In the genomic region with DNA sequence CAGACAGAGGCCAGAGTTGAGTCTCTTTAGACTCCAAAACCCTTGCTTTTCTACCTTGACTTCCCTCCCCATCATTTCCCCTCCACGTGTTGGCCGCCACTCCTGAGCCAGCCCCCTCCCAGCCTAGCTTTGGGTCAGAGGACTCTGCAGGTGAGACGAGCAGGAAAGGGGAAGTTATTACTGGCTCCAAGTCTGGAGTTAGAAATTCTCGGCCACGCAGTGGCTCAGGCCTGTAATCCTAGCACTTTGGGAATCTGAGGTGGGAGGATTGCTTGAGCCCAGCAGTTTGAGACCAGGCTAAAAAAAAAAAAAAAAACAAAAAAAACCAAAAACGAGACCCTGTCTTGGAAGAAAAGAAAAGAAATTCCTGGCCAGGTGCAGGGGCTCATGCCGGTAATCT, we compare ENCODE assay signal across 10 cellular contexts. TPM values are rescaled to one million over a fixed set of nuclear protein-coding genes. Genes with fewer than 3 reads are reported as not detected.
"Had no signal": no experiment of that assay in that cellular context is flagged by ENCODE, and none has a peak within 500 bp of the region (broad histone marks: within the 10 kb centered on the region; RNA-seq: fewer than 3 reads in every experiment).

No MANE protein-coding gene starts in this region.

- H2AFZ ChIP-seq: GM23248, GM23338 had no signal

- H3K9me3 Mint-ChIP-seq: GM23338, H9, HFFc6 had no signal

- H3K36me3 ChIP-seq: HAP-1 had no signal

- ATAC-seq: GM23338, HCT116 had no signal

- H3K4me3 Mint-ChIP-seq: GM23338, H9, HFFc6 had no signal

- H3K4me2 ChIP-seq: GM23338 had no signal

- DNase-seq: GM23248, GOT3, H7, H9, HCEC 1CT, HFFc6 had no signal

- H3K27ac Mint-ChIP-seq: GM23338, HFFc6 had no signal

- H3K4me3 ChIP-seq: GM23248, GM23338, HAP-1 had no signal

- H3K9me3 ChIP-seq: HAP-1 had no signal

- H3K27ac ChIP-seq: GM23248 had no signal

RNA-seq across cellular contexts. Expression of gene VSX2, which starts 8.8 kb away (rescaled TPM):
- total RNA-seq: GM23248, H4, H7, H9, HFFc6 had no signal
